In genomic region chr7:65006094-65006992, GRCh38 we compare ENCODE assay signal across 1 cellular context.
TF ChIP-seq lines count a peak whose summit lies in the region.

Gene ERV3-1, minus strand, starts transcription at chr7:65006687. Its CDS starts 13,661 bp downstream, at chr7:64993026.

TF ChIP-seq in HepG2, 621 proteins besides CTCF, POLR2A, EP300 and RAD21 (continued from another document):
- TF ChIP-seq MNT (IDR thresholded peaks at IDR 0.05) (no peak), ZBED4 (CRISPR knock-in tag; IDR thresholded peaks at IDR 0.05; ENCODE audit: borderline replicate concordance) (no peak), ZNF281 (CRISPR knock-in tag; IDR thresholded peaks at IDR 0.05; ENCODE audit: borderline replicate concordance) (no peak), BCL3 (CRISPR knock-in tag; IDR thresholded peaks at IDR 0.05) (peak; percentile 73; the same call in 1 of the 2 replicates), ZNF3 (CRISPR knock-in tag; IDR thresholded peaks at IDR 0.05) (peak; percentile 40; the same call in 1 of the 2 replicates), SIN3B (IDR thresholded peaks at IDR 0.05; ENCODE audit: low read length) (no peak), KLF15 (CRISPR knock-in tag; IDR thresholded peaks at IDR 0.05; ENCODE audit: borderline replicate concordance) (0 out of 2 replicates have a peak, but pooled peaks have one; percentile 38), ZNF790 (CRISPR knock-in tag; IDR thresholded peaks at IDR 0.05; ENCODE audit: borderline replicate concordance) (no peak)
